9 cellular contexts compared by ENCODE assay signal in genomic region chr13:53200498-53201453, GRCh38.
A peak's percentile ranks its signal among the peaks of the same experiment; 100 is the strongest.
DNase-seq lines count a peak whose midpoint lies in the region; ATAC-seq and TF ChIP-seq lines count a peak whose summit lies in the region.
"Had no signal": no experiment of that assay in that cellular context is flagged by ENCODE, and none has a peak within 500 bp of the region (broad histone marks: within the 10 kb centered on the region; RNA-seq: fewer than 3 reads in every experiment).

No MANE protein-coding gene starts in this region.

- no peak for TF ChIP-seq EP300 in stomach (IDR thresholded peaks at IDR 0.05)

- H3K9ac ChIP-seq in iPS-20b (ENCODE audit: low read depth, low read length) = no peak overlapping the region
- H3K9ac ChIP-seq: BLaER1 had no signal

- ATAC-seq in GM18519 (IDR thresholded peaks at IDR 0.05; ENCODE audit: low FRiP score, unreplicated experiment) (no peak), GM21717 (IDR thresholded peaks at IDR 0.05; ENCODE audit: unreplicated experiment) (no peak), GM18505 (IDR thresholded peaks at IDR 0.05; ENCODE audit: unreplicated experiment) (no peak)

- CTCF ChIA-PET in activated CD4-positive, alpha-beta T cell treated with anti-CD3 and anti-CD28 coated beads, Interleukin-2, amount 10 ng/mL, durations not matched to agents 7 days and 5 days (lab: Charles Lee) = no interaction called here

- TF ChIP-seq POLR2A in stomach (IDR thresholded peaks at IDR 0.05) (no peak), GM18505 (IDR thresholded peaks at IDR 0.05; ENCODE audit: borderline replicate concordance, extremely low read depth, insufficient read depth, insufficient read length) (no peak)

- H3K9me3 ChIP-seq in iPS-20b (ENCODE audit: insufficient read depth, low read depth, low read length) = no peaks in the 10 kb centered on the region
- H3K9me3 ChIP-seq in stomach = peaks cover 0 to 4% (median 0%) of the 10 kb centered on the region in 4 donors

- 18 to 32% (median 19%) methylated on average over 49 to 121 of the region's 121 CpGs; no CpG with 5 or more reads in 1 of the 5 donors for WGBS in stomach, 5 donors

- H3K4me3 Mint-ChIP-seq in activated CD4-positive, alpha-beta T cell treated with anti-CD3 and anti-CD28 coated beads, Interleukin-2, amount 10 ng/mL, durations not matched to agents 7 days and 5 days = no peak overlapping the region

- H3K36me3 ChIP-seq in iPS-20b (ENCODE audit: insufficient read depth, low read depth, low read length) = no peaks in the 10 kb centered on the region
- H3K36me3 ChIP-seq in stomach = no peaks in the 10 kb centered on the region
- H3K36me3 ChIP-seq: BLaER1 had no signal

- H3K27ac Mint-ChIP-seq in activated CD4-positive, alpha-beta T cell treated with anti-CD3 and anti-CD28 coated beads, Interleukin-2, amount 10 ng/mL, durations not matched to agents 7 days and 5 days = no peak overlapping the region

- H3K4me1 Mint-ChIP-seq in activated CD4-positive, alpha-beta T cell treated with anti-CD3 and anti-CD28 coated beads, Interleukin-2, amount 10 ng/mL, durations not matched to agents 7 days and 5 days = no peaks in the 10 kb centered on the region

- H3K27ac ChIP-seq in iPS-20b (ENCODE audit: low read length) (no peak overlapping the region), stomach (no peak overlapping the region)
- H3K27ac ChIP-seq: BLaER1 had no signal

- in situ Hi-C loops in astrocyte of the spinal cord (cut with HindIII; ENCODE audit: low sequenced_read_pairs) = no loop called here

- POLR2A ChIA-PET in activated CD4-positive, alpha-beta T cell treated with anti-CD3 and anti-CD28 coated beads, Interleukin-2, amount 10 ng/mL, durations not matched to agents 7 days and 5 days (lab: Charles Lee) = no interaction called here

- TF ChIP-seq CTCF in astrocyte of the spinal cord (IDR thresholded peaks at IDR 0.05; ENCODE audit: low read depth, low read length) = peak; percentile 25
- TF ChIP-seq CTCF in stomach (IDR thresholded peaks at IDR 0.05) = peak in 1 of 7 experiments; percentile 20

- H3K4me3 ChIP-seq in astrocyte of the spinal cord (ENCODE audit: low read depth, low read length) (no peak overlapping the region), iPS-20b (ENCODE audit: low read length) (peak overlapping the region; percentile 54; the same call in 1 of the 2 replicates), stomach (peak overlapping the region in 1 of 4 donors; percentile 15)
- H3K4me3 ChIP-seq: BLaER1 had no signal

- H3K4me1 ChIP-seq in iPS-20b (ENCODE audit: insufficient read depth, low read length) (no peaks in the 10 kb centered on the region), stomach (peaks cover 0 to 17% (median 8%) of the 10 kb centered on the region in 4 donors)

- H3K27me3 ChIP-seq in iPS-20b (ENCODE audit: insufficient read depth, low read length) = peaks cover 48% of the 10 kb centered on the region
- peaks cover 9 to 43% (median 28%) of the 10 kb centered on the region in 3 donors for H3K27me3 ChIP-seq in stomach
- H3K27me3 ChIP-seq: BLaER1 had no signal

- intact Hi-C loops in stomach (cut with DNase I; ENCODE audit: low total_unique reads) = no loop called here

- no peaks in the 10 kb centered on the region for H3K27me3 Mint-ChIP-seq in activated CD4-positive, alpha-beta T cell treated with anti-CD3 and anti-CD28 coated beads, Interleukin-2, amount 10 ng/mL, durations not matched to agents 7 days and 5 days

- DNase-seq in activated CD4-positive, alpha-beta T cell treated with anti-CD3 and anti-CD28 coated beads, Interleukin-2, amount 50 U/mL, for 48 hours = peak; percentile 4 to 11
- DNase-seq in activated CD4-positive, alpha-beta T cell treated with anti-CD3 and anti-CD28 coated beads, Interleukin-2, amount 10 ng/mL, durations not matched to agents 7 days and 5 days = no peak
- DNase-seq in astrocyte of the spinal cord (ENCODE audit: low read depth, low spot score) (no peak), stomach (peak; percentile 33)

- no peaks in the 10 kb centered on the region for H3K9me3 Mint-ChIP-seq in activated CD4-positive, alpha-beta T cell treated with anti-CD3 and anti-CD28 coated beads, Interleukin-2, amount 10 ng/mL, durations not matched to agents 7 days and 5 days

- H3K36me3 Mint-ChIP-seq in activated CD4-positive, alpha-beta T cell treated with anti-CD3 and anti-CD28 coated beads, Interleukin-2, amount 10 ng/mL, durations not matched to agents 7 days and 5 days (ENCODE audit: low read depth) = no peaks in the 10 kb centered on the region

Comparison
In these comparisons a context has a peak if more than half of its experiments do, and no peak if none do; other contexts are left out.
1. DNase-seq: peak in activated CD4-positive, alpha-beta T cell treated with anti-CD3 and anti-CD28 coated beads, Interleukin-2, amount 50 U/mL, for 48 hours (2 of 2) and stomach (single experiment); none in activated CD4-positive, alpha-beta T cell treated with anti-CD3 and anti-CD28 coated beads, Interleukin-2, amount 10 ng/mL, durations not matched to agents 7 days and 5 days (single experiment) and astrocyte of the spinal cord (single experiment).